30 cellular contexts compared by ENCODE assay signal in the genomic region with DNA sequence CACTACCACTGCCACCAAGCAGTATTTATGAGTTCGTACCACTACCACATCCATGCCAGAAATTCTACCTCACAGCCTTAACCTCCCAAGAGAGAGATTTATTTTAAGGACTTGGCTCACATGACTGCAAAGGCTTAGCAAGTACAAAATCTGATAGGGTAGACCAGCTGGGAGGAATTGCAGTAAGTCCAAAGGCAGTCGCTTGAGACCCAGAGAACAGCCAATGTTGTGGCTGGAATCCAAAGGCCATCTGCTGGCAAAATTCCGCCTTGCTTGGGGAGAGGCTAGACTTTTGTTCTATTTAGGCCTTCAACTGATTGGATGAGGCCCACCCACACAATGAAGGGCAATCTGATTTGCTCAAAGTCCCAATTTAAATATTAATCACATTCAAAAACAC.
"Had no signal": no experiment of that assay in that cellular context is flagged by ENCODE, and none has a peak within 500 bp of the region (broad histone marks: within the 10 kb centered on the region; RNA-seq: fewer than 3 reads in every experiment).

No MANE protein-coding gene starts in this region.

- H3K4me2 ChIP-seq: KMS-11 had no signal

- FAIRE-seq: bronchial epithelial cell had no signal

- H3K27me3 ChIP-seq: adrenal gland, ascending aorta, body of pancreas, SJCRH30 had no signal

- DNase-seq: activated CD4-positive, alpha-beta T cell treated with anti-CD3 and anti-CD28 coated beads for 48 hours; activated CD4-positive, alpha-beta T cell treated with anti-CD3 and anti-CD28 coated beads, Interleukin-2, amount 50 U/mL, for 4 hours; activated CD4-positive, CD25-positive, alpha-beta regulatory T cell treated with anti-CD3 and anti-CD28 coated beads, Interleukin-2, amount 50 U/mL, for 72 hours; activated CD8-positive, alpha-beta memory T cell treated with anti-CD3 and anti-CD28 coated beads, Interleukin-2, amount 50 U/mL, for 48 hours; activated CD8-positive, alpha-beta T cell treated with anti-CD3 and anti-CD28 coated beads, Interleukin-2, amount 10 ng/mL, durations not matched to agents 7 days and 5 days; activated naive CD4-positive, alpha-beta T cell treated with anti-CD3 and anti-CD28 coated beads, Interleukin-2, amount 50 U/mL, for 16 hours; activated naive CD8-positive, alpha-beta T cell treated with anti-CD3 and anti-CD28 coated beads, Interleukin-2, amount 10 ng/mL, durations not matched to agents 7 days and 5 days; activated T-cell treated with anti-CD3 and anti-CD28 coated beads, Interleukin-2, amount 50 U/mL, for 1 hour; body of pancreas; MV-4-11; NCI-H1092 treated with DMSO at 0.1 percent for 48 hours; NCI-H1417 treated with DMSO at 0.1 percent for 48 hours; NCI-H1694; NCI-H2029; NCI-H2107; NCI-H524 treated with DMSO at 0.1 percent for 48 hours; NCI-H748 treated with DMSO at 0.1 percent for 48 hours; NK-92 treated with Interleukin-12 subunit alpha and Interleukin-12 subunit beta, amount 100 ng/mL, for 24 hours; OCI-M1; RPMI8226; SJCRH30; T-helper 17 cell; T-helper 9 cell had no signal

- ATAC-seq: activated CD8-positive, alpha-beta T cell treated with anti-CD3 and anti-CD28 coated beads, Interleukin-2, amount 10 ng/mL, durations not matched to agents 7 days and 5 days; body of pancreas; Panc1; Right ventricle myocardium inferior; T-helper 17 cell; WTC11 had no signal

- H3K9ac ChIP-seq: KMS-11 had no signal

- H3K9me3 ChIP-seq: adrenal gland, body of pancreas, SJCRH30 had no signal

- H3K36me3 ChIP-seq: adrenal gland, ascending aorta, SJCRH30 had no signal

- H3K27ac ChIP-seq: adrenal gland, ascending aorta, body of pancreas, KMS-11, SJCRH30 had no signal

- H3K4me1 ChIP-seq: ascending aorta, body of pancreas, SJCRH30 had no signal

- H3K4me3 ChIP-seq: adrenal gland, ascending aorta, body of pancreas, SJCRH30 had no signal
